ENCODE assay signal across 14 cellular contexts in genomic region chr4:183173580-183174526, GRCh38.
A peak's percentile ranks its signal among the peaks of the same experiment; 100 is the strongest.
DNase-seq lines count a peak whose midpoint lies in the region; ATAC-seq, FAIRE-seq and TF ChIP-seq lines count a peak whose summit lies in the region.
"Had no signal": no experiment of that assay in that cellular context is flagged by ENCODE, and none has a peak within 500 bp of the region (broad histone marks: within the 10 kb centered on the region; RNA-seq: fewer than 3 reads in every experiment).

No MANE protein-coding gene starts in this region.

- no peak overlapping the region for H3K56ac ChIP-seq in mesendoderm (ENCODE audit: low read length)

- H3K9me3 ChIP-seq in endothelial cell of umbilical vein (replicated peaks; ENCODE audit: control insufficient read depth, insufficient read depth, low read length) (no peaks in the 10 kb centered on the region), testis (no peaks in the 10 kb centered on the region)
- H3K9me3 ChIP-seq: neutrophil had no signal

- no peak overlapping the region for H3K27ac Mint-ChIP-seq in activated CD4-positive, alpha-beta memory T cell treated with anti-CD3 and anti-CD28 coated beads for 36 hours
- H3K27ac Mint-ChIP-seq in stimulated activated memory B cell treated with anti-CD40 and anti-IgM and Interleukin-4, amounts not matched to agents 10 μg/mL and 1 μg/mL and 100 μg/mL, for 72 hours, result no peak overlapping the region

- H3K4me2 ChIP-seq in endothelial cell of umbilical vein (ENCODE audit: insufficient read depth, low read length) (no peak overlapping the region), mesendoderm (ENCODE audit: low read length) (no peak overlapping the region)

- no peak overlapping the region for H4K8ac ChIP-seq in mesendoderm (ENCODE audit: low read depth, low read length)

- no peak overlapping the region for H3K9ac ChIP-seq in endothelial cell of umbilical vein (replicated peaks; ENCODE audit: extremely low read depth, insufficient read depth, low read length)
- H3K9ac ChIP-seq in mesendoderm (ENCODE audit: low read length), result no peak overlapping the region

- H3K4me3 ChIP-seq in endothelial cell of umbilical vein (replicated peaks in 1 of 3; ENCODE audit: insufficient read depth in 1 of 3, low read depth in 1 of 3, low read length in 3 of 3) (no peak overlapping the region), mesendoderm (ENCODE audit: low read length) (no peak overlapping the region), testis (no peak overlapping the region)

- TF ChIP-seq EP300 in Ishikawa (IDR thresholded peaks at IDR 0.05; ENCODE audit: borderline replicate concordance), result no peak

- no peak for TF ChIP-seq POLR2A in endothelial cell of umbilical vein (IDR thresholded peaks at IDR 0.05; ENCODE audit: low read depth, low read length)
- TF ChIP-seq POLR2A in testis (IDR thresholded peaks at IDR 0.05), result no peak

- FAIRE-seq in endothelial cell of umbilical vein (lab: Jason Lieb, UNC), result peak; percentile 50
- FAIRE-seq: kidney had no signal

- no peaks in the 10 kb centered on the region for H3K27me3 ChIP-seq in endothelial cell of umbilical vein (ENCODE audit: control insufficient read depth in 2 of 2, insufficient read depth in 2 of 2, low read length in 2 of 2)
- no peaks in the 10 kb centered on the region for H3K27me3 ChIP-seq in mesendoderm (ENCODE audit: insufficient read depth, low read length, poor library complexity)
- H3K27me3 ChIP-seq in testis, result no peaks in the 10 kb centered on the region
- H3K27me3 ChIP-seq: neutrophil had no signal

- POLR2A ChIA-PET in endothelial cell of umbilical vein (lab: Charles Lee), result no interaction called here
- POLR2A ChIA-PET in activated CD4-positive, alpha-beta memory T cell treated with anti-CD3 and anti-CD28 coated beads for 36 hours (lab: Charles Lee), result no interaction called here

- peaks cover 37% of the 10 kb centered on the region for H3K4me1 ChIP-seq in endothelial cell of umbilical vein (ENCODE audit: control insufficient read depth, extremely low read depth, insufficient read depth, low read length)
- peaks cover 12% of the 10 kb centered on the region for H3K4me1 ChIP-seq in mesendoderm (ENCODE audit: control insufficient read depth, low read depth, low read length)
- peaks cover 29% of the 10 kb centered on the region for H3K4me1 ChIP-seq in testis

- TF ChIP-seq RAD21 in Ishikawa (IDR thresholded peaks at IDR 0.05; ENCODE audit: low read depth), result no peak

- no peak overlapping the region for H4K5ac ChIP-seq in mesendoderm (ENCODE audit: low read length)

- TF ChIP-seq CTCF in endothelial cell of umbilical vein (IDR thresholded peaks at IDR 0.05; ENCODE audit: extremely low read depth in 1 of 2, insufficient read depth in 1 of 2, low read depth in 1 of 2, low read length in 2 of 2) (no peak), testis (IDR thresholded peaks at IDR 0.05) (no peak)

- no peak overlapping the region for H3K23ac ChIP-seq in mesendoderm (ENCODE audit: low read length)

- H3K79me2 ChIP-seq in endothelial cell of umbilical vein (ENCODE audit: control insufficient read depth, insufficient read depth, low read length), result peaks cover 50% of the 10 kb centered on the region
- H3K79me2 ChIP-seq in mesendoderm (ENCODE audit: control insufficient read depth, insufficient read depth, low read length), result peaks cover 40% of the 10 kb centered on the region

- peak overlapping the region; percentile 15 for H2BK120ac ChIP-seq in mesendoderm (ENCODE audit: low read depth, low read length)

- peaks cover 21% of the 10 kb centered on the region for H3K79me1 ChIP-seq in mesendoderm (ENCODE audit: low read length)

- H3K27me3 Mint-ChIP-seq in activated CD4-positive, alpha-beta memory T cell treated with anti-CD3 and anti-CD28 coated beads for 36 hours, result peaks cover 3% of the 10 kb centered on the region
- peaks cover 9% of the 10 kb centered on the region for H3K27me3 Mint-ChIP-seq in stimulated activated memory B cell treated with anti-CD40 and anti-IgM and Interleukin-4, amounts not matched to agents 10 μg/mL and 1 μg/mL and 100 μg/mL, for 72 hours

- H3K9me1 ChIP-seq in endothelial cell of umbilical vein (replicated peaks; ENCODE audit: control insufficient read depth, extremely low read depth, insufficient read depth, low read length), result no peaks in the 10 kb centered on the region

- no peak overlapping the region for H2BK5ac ChIP-seq in mesendoderm (ENCODE audit: low read length)

- no peaks in the 10 kb centered on the region for H3K36me3 ChIP-seq in endothelial cell of umbilical vein (ENCODE audit: control insufficient read depth in 2 of 2, extremely low read depth in 1 of 2, insufficient read depth in 2 of 2, low read length in 2 of 2)
- no peaks in the 10 kb centered on the region for H3K36me3 ChIP-seq in mesendoderm (ENCODE audit: control insufficient read depth, insufficient read depth, low read length)
- H3K36me3 ChIP-seq in testis (ENCODE audit: low read depth, missing control alignments), result no peaks in the 10 kb centered on the region
- H3K36me3 ChIP-seq: neutrophil had no signal

- dilution Hi-C loops in endothelial cell of umbilical vein (cut with MboI; ENCODE audit: extremely low pct_ligation_motif_present, low sequenced_read_pairs), result no loop called here

- no peak for ATAC-seq in stimulated activated memory B cell treated with anti-CD40 and anti-IgM and Interleukin-4, amounts not matched to agents 10 μg/mL and 1 μg/mL and 100 μg/mL, for 72 hours
- ATAC-seq in HG02884 (IDR thresholded peaks at IDR 0.05; ENCODE audit: unreplicated experiment), result no peak

- H3K4me1 Mint-ChIP-seq in activated CD4-positive, alpha-beta memory T cell treated with anti-CD3 and anti-CD28 coated beads for 36 hours (ENCODE audit: low read depth), result peaks cover 4% of the 10 kb centered on the region
- H3K4me1 Mint-ChIP-seq in stimulated activated memory B cell treated with anti-CD40 and anti-IgM and Interleukin-4, amounts not matched to agents 10 μg/mL and 1 μg/mL and 100 μg/mL, for 72 hours, result no peaks in the 10 kb centered on the region

- no TSS peak for BruUV-seq in endothelial cell of umbilical vein (replicated peaks; lab: Mats Ljungman, UMichigan)

- no peak overlapping the region for H3K18ac ChIP-seq in mesendoderm (ENCODE audit: low read length)

- H2AFZ ChIP-seq in endothelial cell of umbilical vein (ENCODE audit: low read depth, low read length), result no peak overlapping the region

- CTCF ChIA-PET in endothelial cell of umbilical vein (lab: Charles Lee), result no interaction called here
- CTCF ChIA-PET in activated CD4-positive, alpha-beta memory T cell treated with anti-CD3 and anti-CD28 coated beads for 36 hours (lab: Charles Lee), result no interaction called here

- no peak overlapping the region for H3K27ac ChIP-seq in endothelial cell of umbilical vein (ENCODE audit: insufficient read depth, low read depth, low read length)
- H3K27ac ChIP-seq in mesendoderm (ENCODE audit: low read depth, low read length), result peak overlapping the region; percentile 13
- H3K27ac ChIP-seq in testis, result no peak overlapping the region
- H3K27ac ChIP-seq: C4-2B, neutrophil had no signal

- no peaks in the 10 kb centered on the region for H3K9me3 Mint-ChIP-seq in activated CD4-positive, alpha-beta memory T cell treated with anti-CD3 and anti-CD28 coated beads for 36 hours
- H3K9me3 Mint-ChIP-seq in stimulated activated memory B cell treated with anti-CD40 and anti-IgM and Interleukin-4, amounts not matched to agents 10 μg/mL and 1 μg/mL and 100 μg/mL, for 72 hours, result no peaks in the 10 kb centered on the region

- H3K4ac ChIP-seq in mesendoderm (ENCODE audit: low read depth, low read length), result no peak overlapping the region

- no peak overlapping the region for H3K4me3 Mint-ChIP-seq in activated CD4-positive, alpha-beta memory T cell treated with anti-CD3 and anti-CD28 coated beads for 36 hours
- no peak overlapping the region for H3K4me3 Mint-ChIP-seq in stimulated activated memory B cell treated with anti-CD40 and anti-IgM and Interleukin-4, amounts not matched to agents 10 μg/mL and 1 μg/mL and 100 μg/mL, for 72 hours

- no peaks in the 10 kb centered on the region for H3K36me3 Mint-ChIP-seq in activated CD4-positive, alpha-beta memory T cell treated with anti-CD3 and anti-CD28 coated beads for 36 hours
- H3K36me3 Mint-ChIP-seq in stimulated activated memory B cell treated with anti-CD40 and anti-IgM and Interleukin-4, amounts not matched to agents 10 μg/mL and 1 μg/mL and 100 μg/mL, for 72 hours, result no peaks in the 10 kb centered on the region

- no peaks in the 10 kb centered on the region for H4K20me1 ChIP-seq in endothelial cell of umbilical vein (replicated peaks; ENCODE audit: control insufficient read depth, extremely low read depth, insufficient read depth, low read length)

- intact Hi-C loops in endothelial cell of umbilical vein (cut with micrococcal nuclease) (loop anchor here (2.0 kb wide), 1 partner anchor 55 kb away; no protein-coding TSS in a partner anchor), testis (cut with DNase I; ENCODE audit: low total_unique reads) (no loop called here)
- intact Hi-C loops in activated CD4-positive, alpha-beta memory T cell treated with anti-CD3 and anti-CD28 coated beads for 36 hours (cut with micrococcal nuclease), result no loop called here

- no peak overlapping the region for H2AK5ac ChIP-seq in mesendoderm (ENCODE audit: low read length)

- no peak overlapping the region for H2BK15ac ChIP-seq in mesendoderm (replicated peaks; ENCODE audit: low read depth)

- peak; percentile 29 for DNase-seq in AG08395 (ENCODE audit: low spot score)
- peak; percentile 26 for DNase-seq in endothelial cell of umbilical vein (ENCODE audit: low read depth, low spot score)
- peak; percentile 85 for DNase-seq in mesendoderm
- no peak for DNase-seq in testis
- DNase-seq in activated CD4-positive, alpha-beta memory T cell treated with anti-CD3 and anti-CD28 coated beads for 36 hours, result no peak
- DNase-seq: kidney, NCI-H146, NCI-H69, SHP77 treated with DMSO at 0.1 percent for 48 hours had no signal

- no CpG with 5 or more reads among the region's 13 CpGs for WGBS in mesendoderm (ENCODE audit: extremely low coverage, insufficient coverage, low lambda C conversion rate)
- 53 to 65% methylated on average over 13 of the region's 13 CpGs for WGBS in testis, 2 donors

TF ChIP-seq in Ishikawa, 13 proteins besides CTCF, POLR2A, EP300 and RAD21:
- TF ChIP-seq TEAD4 (IDR thresholded peaks at IDR 0.05) (peak; percentile 60; the same call in 1 of the 2 replicates), NFIC (IDR thresholded peaks at IDR 0.05) (0 out of 2 replicates have a peak, but pooled peaks have one; percentile 7), FOXM1 (IDR thresholded peaks at IDR 0.05; ENCODE audit: borderline replicate concordance, low read depth) (no peak)

TF ChIP-seq in endothelial cell of umbilical vein, 7 proteins besides CTCF, POLR2A, EP300 and RAD21:
- TF ChIP-seq GATA2 (IDR thresholded peaks at IDR 0.05; ENCODE audit: insufficient read depth, insufficient read length, low read depth, low read length) (no peak), JUN (IDR thresholded peaks at IDR 0.05; ENCODE audit: borderline replicate concordance, insufficient read depth, insufficient read length, low read depth) (no peak), EZH2 (IDR thresholded peaks at IDR 0.05; ENCODE audit: borderline replicate concordance, low read depth, low read length, severe bottlenecking) (no peak), FOS (IDR thresholded peaks at IDR 0.05; ENCODE audit: borderline replicate concordance, insufficient read depth, low read length) (no peak), MYC (IDR thresholded peaks at IDR 0.05; ENCODE audit: low read depth, low read length) (no peak), POLR2AphosphoS5 (IDR thresholded peaks at IDR 0.05; ENCODE audit: insufficient read depth, low read depth, low read length) (no peak)

Comparison
In these comparisons a context has a peak if more than half of its experiments do, and no peak if none do; other contexts are left out.
1. DNase-seq: peak in AG08395 (single experiment), endothelial cell of umbilical vein (single experiment) and mesendoderm (single experiment); none in testis (single experiment) and activated CD4-positive, alpha-beta memory T cell treated with anti-CD3 and anti-CD28 coated beads for 36 hours (single experiment).